Comparison of ENCODE assay signal across 1 cellular context in the genomic region with DNA sequence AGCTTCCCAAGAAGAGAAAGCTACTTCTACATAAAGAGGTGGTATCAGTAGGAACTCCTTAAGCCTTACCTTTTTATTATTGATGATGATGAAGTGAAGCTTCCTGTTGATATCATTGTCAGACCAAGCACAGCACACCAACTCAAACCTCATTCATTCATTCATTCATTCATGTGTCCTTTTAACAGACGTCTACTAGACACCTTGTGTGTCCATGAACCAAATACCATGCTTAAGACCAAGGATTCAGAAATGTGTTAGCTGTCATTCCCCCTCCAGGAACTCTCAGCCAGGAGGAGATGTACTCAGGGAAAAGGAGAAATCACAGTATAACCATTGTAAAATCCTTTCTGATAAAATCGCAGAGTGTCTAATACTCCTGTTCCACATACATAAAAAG.
TF ChIP-seq lines count a peak whose summit lies in the region.

No MANE protein-coding gene starts in this region.

TF ChIP-seq in WTC11, 78 proteins besides CTCF, POLR2A, EP300 and RAD21 (continued from another document):
- TF ChIP-seq, protein P1, sequence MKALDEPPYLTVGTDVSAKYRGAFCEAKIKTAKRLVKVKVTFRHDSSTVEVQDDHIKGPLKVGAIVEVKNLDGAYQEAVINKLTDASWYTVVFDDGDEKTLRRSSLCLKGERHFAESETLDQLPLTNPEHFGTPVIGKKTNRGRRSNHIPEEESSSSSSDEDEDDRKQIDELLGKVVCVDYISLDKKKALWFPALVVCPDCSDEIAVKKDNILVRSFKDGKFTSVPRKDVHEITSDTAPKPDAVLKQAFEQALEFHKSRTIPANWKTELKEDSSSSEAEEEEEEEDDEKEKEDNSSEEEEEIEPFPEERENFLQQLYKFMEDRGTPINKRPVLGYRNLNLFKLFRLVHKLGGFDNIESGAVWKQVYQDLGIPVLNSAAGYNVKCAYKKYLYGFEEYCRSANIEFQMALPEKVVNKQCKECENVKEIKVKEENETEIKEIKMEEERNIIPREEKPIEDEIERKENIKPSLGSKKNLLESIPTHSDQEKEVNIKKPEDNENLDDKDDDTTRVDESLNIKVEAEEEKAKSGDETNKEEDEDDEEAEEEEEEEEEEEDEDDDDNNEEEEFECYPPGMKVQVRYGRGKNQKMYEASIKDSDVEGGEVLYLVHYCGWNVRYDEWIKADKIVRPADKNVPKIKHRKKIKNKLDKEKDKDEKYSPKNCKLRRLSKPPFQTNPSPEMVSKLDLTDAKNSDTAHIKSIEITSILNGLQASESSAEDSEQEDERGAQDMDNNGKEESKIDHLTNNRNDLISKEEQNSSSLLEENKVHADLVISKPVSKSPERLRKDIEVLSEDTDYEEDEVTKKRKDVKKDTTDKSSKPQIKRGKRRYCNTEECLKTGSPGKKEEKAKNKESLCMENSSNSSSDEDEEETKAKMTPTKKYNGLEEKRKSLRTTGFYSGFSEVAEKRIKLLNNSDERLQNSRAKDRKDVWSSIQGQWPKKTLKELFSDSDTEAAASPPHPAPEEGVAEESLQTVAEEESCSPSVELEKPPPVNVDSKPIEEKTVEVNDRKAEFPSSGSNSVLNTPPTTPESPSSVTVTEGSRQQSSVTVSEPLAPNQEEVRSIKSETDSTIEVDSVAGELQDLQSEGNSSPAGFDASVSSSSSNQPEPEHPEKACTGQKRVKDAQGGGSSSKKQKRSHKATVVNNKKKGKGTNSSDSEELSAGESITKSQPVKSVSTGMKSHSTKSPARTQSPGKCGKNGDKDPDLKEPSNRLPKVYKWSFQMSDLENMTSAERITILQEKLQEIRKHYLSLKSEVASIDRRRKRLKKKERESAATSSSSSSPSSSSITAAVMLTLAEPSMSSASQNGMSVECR (CRISPR knock-in tag; IDR thresholded peaks at IDR 0.05; ENCODE audit: borderline replicate concordance), result no peak
